ENCODE assay signal across 1 cellular context in genomic region chr6:38687043-38687353, GRCh38.
TF ChIP-seq lines count a peak whose summit lies in the region.

No MANE protein-coding gene starts in this region.

TF ChIP-seq in HepG2, 621 proteins besides CTCF, POLR2A, EP300 and RAD21 (continued from another document and continues in another):
- no peak for TF ChIP-seq ZBTB44 (CRISPR knock-in tag; IDR thresholded peaks at IDR 0.05)
- no peak for TF ChIP-seq HES4 (CRISPR knock-in tag; IDR thresholded peaks at IDR 0.05; ENCODE audit: borderline replicate concordance)
- no peak for TF ChIP-seq PLSCR1 (CRISPR knock-in tag; IDR thresholded peaks at IDR 0.05; ENCODE audit: borderline replicate concordance)
- TF ChIP-seq ZNF496 (CRISPR knock-in tag; IDR thresholded peaks at IDR 0.05; ENCODE audit: insufficient replicate concordance): no peak
- TF ChIP-seq THRA (CRISPR knock-in tag; IDR thresholded peaks at IDR 0.05; ENCODE audit: borderline replicate concordance): no peak
- TF ChIP-seq TMF1 (CRISPR knock-in tag; IDR thresholded peaks at IDR 0.05; ENCODE audit: low read depth): no peak
- no peak for TF ChIP-seq SOX13 (IDR thresholded peaks at IDR 0.05)
- TF ChIP-seq SOX13 (CRISPR knock-in tag; conservative IDR thresholded peaks at IDR 0.05 in 1 of 2, IDR thresholded peaks at IDR 0.05 in 1 of 2): no peak
- TF ChIP-seq SMC3 (IDR thresholded peaks at IDR 0.05; ENCODE audit: low read length): 0 out of 2 replicates have a peak, but pooled peaks have one; percentile 14
- no peak for TF ChIP-seq MAFG (CRISPR knock-in tag; IDR thresholded peaks at IDR 0.05)
- no peak for TF ChIP-seq ZNF337 (CRISPR knock-in tag; IDR thresholded peaks at IDR 0.05; ENCODE audit: borderline replicate concordance, low read depth)
- TF ChIP-seq ATF3 (CRISPR knock-in tag; IDR thresholded peaks at IDR 0.05): no peak
- TF ChIP-seq ZFX (CRISPR knock-in tag; IDR thresholded peaks at IDR 0.05; ENCODE audit: low read depth): peak; percentile 51; the same call in 1 of the 2 replicates
- no peak for TF ChIP-seq PCBP1 (IDR thresholded peaks at IDR 0.05; ENCODE audit: borderline replicate concordance, low read depth, low read length)
- TF ChIP-seq ZBTB7B (CRISPR knock-in tag; IDR thresholded peaks at IDR 0.05): no peak
- TF ChIP-seq ATM (IDR thresholded peaks at IDR 0.05; ENCODE audit: borderline replicate concordance): no peak
- TF ChIP-seq ISL2 (CRISPR knock-in tag; IDR thresholded peaks at IDR 0.05): no peak
- no peak for TF ChIP-seq NCOA5 (CRISPR knock-in tag; IDR thresholded peaks at IDR 0.05)
- TF ChIP-seq AKNA (CRISPR knock-in tag; IDR thresholded peaks at IDR 0.05; ENCODE audit: borderline replicate concordance): no peak
- TF ChIP-seq CHCHD3 (CRISPR knock-in tag; IDR thresholded peaks at IDR 0.05): no peak
- TF ChIP-seq LBX2 (CRISPR knock-in tag; IDR thresholded peaks at IDR 0.05; ENCODE audit: borderline replicate concordance): no peak
- no peak for TF ChIP-seq USF2 (IDR thresholded peaks at IDR 0.05; ENCODE audit: low read depth, low read length)
- TF ChIP-seq USF2 (CRISPR knock-in tag; IDR thresholded peaks at IDR 0.05; ENCODE audit: borderline replicate concordance): no peak
- no peak for TF ChIP-seq ZNF773 (CRISPR knock-in tag; IDR thresholded peaks at IDR 0.05; ENCODE audit: borderline replicate concordance)
- no peak for TF ChIP-seq ZBTB49 (CRISPR knock-in tag; IDR thresholded peaks at IDR 0.05; ENCODE audit: borderline replicate concordance)
- no peak for TF ChIP-seq ZNF781 (CRISPR knock-in tag; IDR thresholded peaks at IDR 0.05; ENCODE audit: borderline replicate concordance, not compliant biosample characterization)
- TF ChIP-seq ZNF30 (CRISPR knock-in tag; IDR thresholded peaks at IDR 0.05): no peak
- no peak for TF ChIP-seq ZNF850 (CRISPR knock-in tag; conservative IDR thresholded peaks at IDR 0.05)
- TF ChIP-seq ZNF766 (CRISPR knock-in tag; IDR thresholded peaks at IDR 0.05; ENCODE audit: borderline replicate concordance): no peak
- TF ChIP-seq TRIM24 (CRISPR knock-in tag; IDR thresholded peaks at IDR 0.05): no peak
- no peak for TF ChIP-seq ZBTB43 (CRISPR knock-in tag; conservative IDR thresholded peaks at IDR 0.05)
- TF ChIP-seq ZNF543 (CRISPR knock-in tag; IDR thresholded peaks at IDR 0.05): no peak
- no peak for TF ChIP-seq YY1 (IDR thresholded peaks at IDR 0.05; ENCODE audit: insufficient read depth, insufficient replicate concordance, low read depth, low read length)
- no peak for TF ChIP-seq SYNCRIP (IDR thresholded peaks at IDR 0.05; ENCODE audit: insufficient read depth, low read depth, low read length)
- no peak for TF ChIP-seq RORA (CRISPR knock-in tag; IDR thresholded peaks at IDR 0.05)
- TF ChIP-seq XBP1 (CRISPR knock-in tag; IDR thresholded peaks at IDR 0.05): no peak
- TF ChIP-seq ZNF546 (CRISPR knock-in tag; conservative IDR thresholded peaks at IDR 0.05): no peak
- TF ChIP-seq ZNF33A (CRISPR knock-in tag; IDR thresholded peaks at IDR 0.05; ENCODE audit: borderline replicate concordance): no peak
- TF ChIP-seq PRDM15 (CRISPR knock-in tag; IDR thresholded peaks at IDR 0.05): peak; percentile 69; the same call in 1 of the 2 replicates
- no peak for TF ChIP-seq ZBTB46 (CRISPR knock-in tag; IDR thresholded peaks at IDR 0.05; ENCODE audit: borderline replicate concordance)
